Comparison of ENCODE assay signal across 24 cellular contexts in genomic region chr3:12754315-12754714, GRCh38. TPM values are rescaled to one million over a fixed set of nuclear protein-coding genes. Genes with fewer than 3 reads are reported as not detected.
"Had no signal": no experiment of that assay in that cellular context is flagged by ENCODE, and none has a peak within 500 bp of the region (broad histone marks: within the 10 kb centered on the region; RNA-seq: fewer than 3 reads in every experiment).

No MANE protein-coding gene starts in this region.

- H3K27ac Mint-ChIP-seq: activated CD8-positive, alpha-beta T cell treated with anti-CD3 and anti-CD28 coated beads, Interleukin-2, amount 10 ng/mL, durations not matched to agents 7 days and 5 days; activated T-cell treated with anti-CD3 and anti-CD28 coated beads, Interleukin-2, amount 50 U/mL, for 24 hours; activated T-helper 1 cell treated with anti-CD3 and anti-CD28 coated beads, Interleukin-12 subunit alpha, Interleukin-12 subunit beta, Interleukin-2, Interleukin-4 antibody, amounts not matched to agents 30 ng/mL and 10 ng/mL and 1 ng/mL, durations not matched to agents 14 hours and 24 hours and 36 hours; T-helper 1 cell treated with Interleukin-12 subunit alpha and Interleukin-12 subunit beta and Interleukin-4 antibody, amounts not matched to agents 30 μg/mL and 1 μg/mL, for 36 hours; WTC11 had no signal

- H3K4me3 Mint-ChIP-seq: activated CD8-positive, alpha-beta T cell treated with anti-CD3 and anti-CD28 coated beads, Interleukin-2, amount 10 ng/mL, durations not matched to agents 7 days and 5 days; activated naive CD4-positive, alpha-beta T cell treated with anti-CD3 and anti-CD28 coated beads, Interleukin-2, amount 50 U/mL, for 24 hours; activated T-cell treated with anti-CD3 and anti-CD28 coated beads, Interleukin-2, amount 50 U/mL, for 24 hours; activated T-helper 1 cell treated with anti-CD3 and anti-CD28 coated beads, Interleukin-12 subunit alpha, Interleukin-12 subunit beta, Interleukin-2, Interleukin-4 antibody, amounts not matched to agents 30 ng/mL and 10 ng/mL and 1 ng/mL, durations not matched to agents 14 hours and 24 hours and 36 hours; T-helper 1 cell treated with Interleukin-12 subunit alpha and Interleukin-12 subunit beta and Interleukin-4 antibody, amounts not matched to agents 30 μg/mL and 1 μg/mL, for 36 hours; WTC11 had no signal

- H3K36me3 Mint-ChIP-seq: activated naive CD4-positive, alpha-beta T cell treated with anti-CD3 and anti-CD28 coated beads, Interleukin-2, amount 50 U/mL, for 24 hours; WTC11 had no signal

- H3K9me3 Mint-ChIP-seq: activated naive CD4-positive, alpha-beta T cell treated with anti-CD3 and anti-CD28 coated beads, Interleukin-2, amount 50 U/mL, for 24 hours; activated T-cell treated with anti-CD3 and anti-CD28 coated beads, Interleukin-2, amount 50 U/mL, for 24 hours; activated T-helper 1 cell treated with anti-CD3 and anti-CD28 coated beads, Interleukin-12 subunit alpha, Interleukin-12 subunit beta, Interleukin-2, Interleukin-4 antibody, amounts not matched to agents 30 ng/mL and 10 ng/mL and 1 ng/mL, durations not matched to agents 14 hours and 24 hours and 36 hours; T-helper 1 cell treated with Interleukin-12 subunit alpha and Interleukin-12 subunit beta and Interleukin-4 antibody, amounts not matched to agents 30 μg/mL and 1 μg/mL, for 36 hours; WTC11 had no signal

- ATAC-seq: activated CD8-positive, alpha-beta T cell treated with anti-CD3 and anti-CD28 coated beads, Interleukin-2, amount 10 ng/mL, durations not matched to agents 7 days and 5 days; WTC11 had no signal

- DNase-seq: activated CD4-positive, alpha-beta T cell treated with anti-CD3 and anti-CD28 coated beads for 48 hours; activated CD4-positive, alpha-beta T cell treated with anti-CD3 and anti-CD28 coated beads, Interleukin-2, amount 50 U/mL, for 4 hours; activated CD4-positive, CD25-positive, alpha-beta regulatory T cell treated with anti-CD3 and anti-CD28 coated beads, Interleukin-2, amount 50 U/mL, for 72 hours; activated CD8-positive, alpha-beta T cell treated with anti-CD3 and anti-CD28 coated beads, Interleukin-2, amount 10 ng/mL, durations not matched to agents 7 days and 5 days; activated effector memory CD4-positive, alpha-beta T cell treated with Interleukin-2 at 50 U/mL for 16 hours; activated naive CD4-positive, alpha-beta T cell; activated T-cell treated with anti-CD3 and anti-CD28 coated beads, Interleukin-2, amount 50 U/mL, for 24 hours; central memory CD4-positive, alpha-beta T cell; Kasumi-1; KBM-7; NCI-H1048; NCI-H146; NCI-H187 treated with DMSO at 0.1 percent for 48 hours; NCI-H2081 treated with DMSO at 0.1 percent for 48 hours; NCI-H446; NCI-H524; Right ventricle myocardium superior; T-helper 9 cell had no signal

RNA-seq across cellular contexts. Expression of gene TMEM40, which starts 4.7 kb away (rescaled TPM):
- total RNA-seq: activated CD8-positive, alpha-beta T cell treated with anti-CD3 and anti-CD28 coated beads, Interleukin-2, amount 10 ng/mL, durations not matched to agents 7 days and 5 days; activated T-helper 1 cell treated with anti-CD3 and anti-CD28 coated beads, Interleukin-12 subunit alpha, Interleukin-12 subunit beta, Interleukin-2, Interleukin-4 antibody, amounts not matched to agents 30 ng/mL and 10 ng/mL and 1 ng/mL, durations not matched to agents 14 hours and 24 hours and 36 hours; RPMI7951; SK-MEL-5 had no signal
